28 cellular contexts compared by ENCODE assay signal in genomic region chr18:47797126-47797525, GRCh38.
"Had no signal": no experiment of that assay in that cellular context is flagged by ENCODE, and none has a peak within 500 bp of the region (broad histone marks: within the 10 kb centered on the region; RNA-seq: fewer than 3 reads in every experiment).

No MANE protein-coding gene starts in this region.

- H3K36me3 ChIP-seq: stomach, suprapubic skin, thoracic aorta, thyroid gland, tibial artery, tibial nerve, transverse colon, upper lobe of left lung, upper lobe of right lung, uterus, vagina had no signal

- H3K27ac ChIP-seq: stomach, suprapubic skin, testis, thoracic aorta, thyroid gland, tibial artery, tibial nerve, transverse colon, upper lobe of left lung, upper lobe of right lung, uterus, vagina had no signal

- H3K4me3 Mint-ChIP-seq: stimulated activated effector memory CD8-positive, alpha-beta T cell treated with anti-CD3 and anti-CD28 coated beads, Interleukin-12 subunit alpha, Interleukin-12 subunit beta, amount 100 ng/mL, for 72 hours; stimulated activated memory B cell treated with anti-CD40 and anti-IgM and Interleukin-4, amounts not matched to agents 10 μg/mL and 1 μg/mL and 100 μg/mL, for 72 hours; stimulated activated naive B cell treated with anti-CD40 and anti-IgM and Interleukin-4, amounts not matched to agents 10 μg/mL and 1 μg/mL and 100 μg/mL, for 72 hours; stimulated activated naive CD8-positive, alpha-beta T cell treated with anti-CD3 and anti-CD28 coated beads, Interleukin-15, amount 100 ng/mL, for 72 hours; stimulated activated naive CD8-positive, alpha-beta T cell treated with anti-CD3 and anti-CD28 coated beads, Interleukin-15, Interleukin-2, amounts not matched to agents 100 ng/mL and 50 ng/mL, for 24 hours; type B pancreatic cell had no signal

- H3K9me3 Mint-ChIP-seq: stimulated activated effector memory CD8-positive, alpha-beta T cell treated with anti-CD3 and anti-CD28 coated beads, Interleukin-12 subunit alpha, Interleukin-12 subunit beta, amount 100 ng/mL, for 72 hours; stimulated activated memory B cell treated with anti-CD40 and anti-IgM and Interleukin-4, amounts not matched to agents 10 μg/mL and 1 μg/mL and 100 μg/mL, for 72 hours; stimulated activated naive B cell treated with anti-CD40 and anti-IgM and Interleukin-4, amounts not matched to agents 10 μg/mL and 1 μg/mL and 100 μg/mL, for 72 hours; stimulated activated naive CD8-positive, alpha-beta T cell treated with anti-CD3 and anti-CD28 coated beads, Interleukin-15, amount 100 ng/mL, for 72 hours; stimulated activated naive CD8-positive, alpha-beta T cell treated with anti-CD3 and anti-CD28 coated beads, Interleukin-15, Interleukin-2, amounts not matched to agents 100 ng/mL and 50 ng/mL, for 24 hours; type B pancreatic cell had no signal

- H3K4me1 Mint-ChIP-seq: stimulated activated effector memory CD8-positive, alpha-beta T cell treated with anti-CD3 and anti-CD28 coated beads, Interleukin-12 subunit alpha, Interleukin-12 subunit beta, amount 100 ng/mL, for 72 hours; stimulated activated memory B cell treated with anti-CD40 and anti-IgM and Interleukin-4, amounts not matched to agents 10 μg/mL and 1 μg/mL and 100 μg/mL, for 72 hours; stimulated activated naive CD8-positive, alpha-beta T cell treated with anti-CD3 and anti-CD28 coated beads, Interleukin-15, amount 100 ng/mL, for 72 hours had no signal

- H3K9me3 ChIP-seq: stomach, suprapubic skin, testis, thoracic aorta, thyroid gland, tibial artery, tibial nerve, transverse colon, upper lobe of left lung, upper lobe of right lung, uterus, vagina had no signal

- ATAC-seq: stimulated activated effector memory CD8-positive, alpha-beta T cell treated with anti-CD3 and anti-CD28 coated beads, Interleukin-12 subunit alpha, Interleukin-12 subunit beta, amount 100 ng/mL, for 72 hours; stimulated activated memory B cell treated with anti-CD40 and anti-IgM and Interleukin-4, amounts not matched to agents 10 μg/mL and 1 μg/mL and 100 μg/mL, for 72 hours; stimulated activated naive B cell treated with anti-CD40 and anti-IgM and Interleukin-4, amounts not matched to agents 10 μg/mL and 1 μg/mL and 100 μg/mL, for 72 hours; stimulated activated naive CD8-positive, alpha-beta T cell treated with anti-CD3 and anti-CD28 coated beads, Interleukin-15, amount 100 ng/mL, for 72 hours; stimulated activated naive CD8-positive, alpha-beta T cell treated with anti-CD3 and anti-CD28 coated beads, Interleukin-15, Interleukin-2, amounts not matched to agents 100 U/mL and 50 U/mL, for 24 hours; upper lobe of right lung had no signal

- H3K27me3 ChIP-seq: testis, thyroid gland, tibial artery, tibial nerve, transverse colon, upper lobe of left lung, upper lobe of right lung, uterus, vagina had no signal

- H3K4me1 ChIP-seq: suprapubic skin, upper lobe of right lung, uterus had no signal

- H3K36me3 Mint-ChIP-seq: stimulated activated effector memory CD8-positive, alpha-beta T cell treated with anti-CD3 and anti-CD28 coated beads, Interleukin-12 subunit alpha, Interleukin-12 subunit beta, amount 100 ng/mL, for 72 hours; stimulated activated memory B cell treated with anti-CD40 and anti-IgM and Interleukin-4, amounts not matched to agents 10 μg/mL and 1 μg/mL and 100 μg/mL, for 72 hours; stimulated activated naive B cell treated with anti-CD40 and anti-IgM and Interleukin-4, amounts not matched to agents 10 μg/mL and 1 μg/mL and 100 μg/mL, for 72 hours; type B pancreatic cell had no signal

- DNase-seq: stimulated activated CD4-positive, alpha-beta T cell treated with anti-CD3 and anti-CD28 coated beads, Interleukin-2, amount 100 ng/mL, for 48 hours; stimulated activated CD4-positive, alpha-beta T cell treated with anti-CD3 and anti-CD28 coated beads, Interleukin-4, amount 100 ng/mL, for 1 hour; stimulated activated CD4-positive, alpha-beta T cell treated with anti-CD3 and anti-CD28 coated beads, Interleukin-4, amount 100 ng/mL, for 24 hours; stimulated activated CD4-positive, alpha-beta T cell treated with anti-CD3 and anti-CD28 coated beads, Interleukin-4, amount 100 ng/mL, for 4 hours; stimulated activated CD8-positive, alpha-beta memory T cell treated with anti-CD3 and anti-CD28 coated beads, Interleukin-4, amount 100 ng/mL, for 48 hours; stimulated activated naive B cell treated with anti-CD40 and anti-IgM and Interleukin-4, amounts not matched to agents 10 μg/mL and 1 μg/mL and 100 μg/mL, for 72 hours; stimulated activated naive CD4-positive, alpha-beta T cell; stimulated activated naive CD4-positive, alpha-beta T cell treated with Interleukin-2 at 50 U/mL for 16 hours; stimulated activated naive CD8-positive, alpha-beta T cell treated with anti-CD3 and anti-CD28 coated beads, Interleukin-15, amount 100 ng/mL, for 72 hours; stimulated activated naive CD8-positive, alpha-beta T cell treated with anti-CD3 and anti-CD28 coated beads, Interleukin-15, Interleukin-2, amounts not matched to agents 100 U/mL and 50 U/mL, for 24 hours; stomach; substantia nigra; testis; thyroid gland; tibial artery; transverse colon; trophoblast cell; upper lobe of left lung; upper lobe of right lung; uterus had no signal

- H3K4me3 ChIP-seq: stomach, suprapubic skin, testis, thoracic aorta, thyroid gland, tibial artery, tibial nerve, transverse colon, upper lobe of left lung, upper lobe of right lung, uterus, vagina had no signal

- H3K27ac Mint-ChIP-seq: stimulated activated effector memory CD8-positive, alpha-beta T cell treated with anti-CD3 and anti-CD28 coated beads, Interleukin-12 subunit alpha, Interleukin-12 subunit beta, amount 100 ng/mL, for 72 hours; stimulated activated memory B cell treated with anti-CD40 and anti-IgM and Interleukin-4, amounts not matched to agents 10 μg/mL and 1 μg/mL and 100 μg/mL, for 72 hours; stimulated activated naive B cell treated with anti-CD40 and anti-IgM and Interleukin-4, amounts not matched to agents 10 μg/mL and 1 μg/mL and 100 μg/mL, for 72 hours; stimulated activated naive CD8-positive, alpha-beta T cell treated with anti-CD3 and anti-CD28 coated beads, Interleukin-15, amount 100 ng/mL, for 72 hours; stimulated activated naive CD8-positive, alpha-beta T cell treated with anti-CD3 and anti-CD28 coated beads, Interleukin-15, Interleukin-2, amounts not matched to agents 100 ng/mL and 50 ng/mL, for 24 hours; type B pancreatic cell had no signal
